2 cellular contexts compared by ENCODE assay signal in the genomic region with DNA sequence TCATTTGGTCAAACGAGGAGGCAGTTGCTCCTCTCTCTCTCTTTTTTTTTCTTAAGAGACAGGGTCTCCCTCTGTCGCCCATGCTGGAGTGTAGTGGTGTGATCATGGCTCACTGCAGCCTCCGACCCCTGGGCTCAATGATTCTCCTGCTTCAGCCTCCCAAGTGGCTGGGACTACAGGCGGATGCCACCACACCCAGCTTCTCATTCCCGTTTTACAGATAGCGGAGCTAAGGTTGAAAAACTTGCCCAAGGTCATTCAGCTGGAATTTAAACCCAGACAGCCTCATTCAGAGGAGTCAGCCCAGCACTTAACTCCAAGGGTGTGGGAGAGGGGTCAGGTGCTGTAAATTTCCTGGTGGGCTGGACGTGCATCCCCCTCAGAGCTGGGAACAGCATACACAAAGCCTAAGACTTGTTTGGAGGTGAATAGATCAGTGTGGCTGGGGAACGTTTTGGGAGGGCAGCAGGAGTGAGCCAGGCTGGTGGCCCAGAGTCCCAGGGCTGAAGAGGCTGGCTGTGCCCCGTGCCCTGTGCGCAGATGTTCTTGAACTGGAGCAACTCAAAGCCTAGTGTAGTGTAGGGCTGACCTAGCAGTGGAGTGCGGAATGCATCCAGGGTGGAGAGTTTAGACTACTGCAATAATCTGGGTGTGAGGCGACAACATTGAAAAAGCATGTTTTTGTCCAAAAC.
TF ChIP-seq lines count a peak whose summit lies in the region.

No MANE protein-coding gene starts in this region.

TF ChIP-seq in liver, 16 proteins besides CTCF, POLR2A, EP300 and RAD21:
- no peak for TF ChIP-seq TAF1 (conservative IDR thresholded peaks at IDR 0.05)
- TF ChIP-seq, protein P1, sequence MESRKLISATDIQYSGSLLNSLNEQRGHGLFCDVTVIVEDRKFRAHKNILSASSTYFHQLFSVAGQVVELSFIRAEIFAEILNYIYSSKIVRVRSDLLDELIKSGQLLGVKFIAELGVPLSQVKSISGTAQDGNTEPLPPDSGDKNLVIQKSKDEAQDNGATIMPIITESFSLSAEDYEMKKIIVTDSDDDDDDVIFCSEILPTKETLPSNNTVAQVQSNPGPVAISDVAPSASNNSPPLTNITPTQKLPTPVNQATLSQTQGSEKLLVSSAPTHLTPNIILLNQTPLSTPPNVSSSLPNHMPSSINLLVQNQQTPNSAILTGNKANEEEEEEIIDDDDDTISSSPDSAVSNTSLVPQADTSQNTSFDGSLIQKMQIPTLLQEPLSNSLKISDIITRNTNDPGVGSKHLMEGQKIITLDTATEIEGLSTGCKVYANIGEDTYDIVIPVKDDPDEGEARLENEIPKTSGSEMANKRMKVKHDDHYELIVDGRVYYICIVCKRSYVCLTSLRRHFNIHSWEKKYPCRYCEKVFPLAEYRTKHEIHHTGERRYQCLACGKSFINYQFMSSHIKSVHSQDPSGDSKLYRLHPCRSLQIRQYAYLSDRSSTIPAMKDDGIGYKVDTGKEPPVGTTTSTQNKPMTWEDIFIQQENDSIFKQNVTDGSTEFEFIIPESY (IDR thresholded peaks at IDR 0.05) = no peak
- TF ChIP-seq, protein P2, sequence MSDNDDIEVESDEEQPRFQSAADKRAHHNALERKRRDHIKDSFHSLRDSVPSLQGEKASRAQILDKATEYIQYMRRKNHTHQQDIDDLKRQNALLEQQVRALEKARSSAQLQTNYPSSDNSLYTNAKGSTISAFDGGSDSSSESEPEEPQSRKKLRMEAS (IDR thresholded peaks at IDR 0.05) = no peak
- no peak for TF ChIP-seq HNF4A (conservative IDR thresholded peaks at IDR 0.05)

TF ChIP-seq in HepG2, 621 proteins besides CTCF, POLR2A, EP300 and RAD21:
- TF ChIP-seq GTF3A (CRISPR knock-in tag; conservative IDR thresholded peaks at IDR 0.05) (no peak), ZBTB44 (CRISPR knock-in tag; IDR thresholded peaks at IDR 0.05) (no peak), SIX1 (CRISPR knock-in tag; IDR thresholded peaks at IDR 0.05; ENCODE audit: borderline replicate concordance) (no peak), MXD3 (CRISPR knock-in tag; IDR thresholded peaks at IDR 0.05) (no peak), ZSCAN20 (CRISPR knock-in tag; IDR thresholded peaks at IDR 0.05; ENCODE audit: borderline replicate concordance) (no peak), LCORL (IDR thresholded peaks at IDR 0.05) (no peak), LCORL (CRISPR knock-in tag; IDR thresholded peaks at IDR 0.05) (no peak), PRMT3 (CRISPR knock-in tag; IDR thresholded peaks at IDR 0.05; ENCODE audit: borderline replicate concordance, low read depth) (no peak), ZSCAN22 (CRISPR knock-in tag; IDR thresholded peaks at IDR 0.05) (no peak), BRCA1 (CRISPR knock-in tag; IDR thresholded peaks at IDR 0.05) (no peak), ZFP36L1 (CRISPR knock-in tag; IDR thresholded peaks at IDR 0.05) (no peak), SRSF1 (optimal IDR thresholded peaks at IDR 0.05; ENCODE audit: low read depth, low read length) (no peak), SATB2 (CRISPR knock-in tag; IDR thresholded peaks at IDR 0.05) (no peak), NPAS2 (CRISPR knock-in tag; IDR thresholded peaks at IDR 0.05; ENCODE audit: borderline replicate concordance) (no peak), ZBTB3 (CRISPR knock-in tag; IDR thresholded peaks at IDR 0.05; ENCODE audit: borderline replicate concordance, low read depth) (no peak)
- TF ChIP-seq, protein P3, sequence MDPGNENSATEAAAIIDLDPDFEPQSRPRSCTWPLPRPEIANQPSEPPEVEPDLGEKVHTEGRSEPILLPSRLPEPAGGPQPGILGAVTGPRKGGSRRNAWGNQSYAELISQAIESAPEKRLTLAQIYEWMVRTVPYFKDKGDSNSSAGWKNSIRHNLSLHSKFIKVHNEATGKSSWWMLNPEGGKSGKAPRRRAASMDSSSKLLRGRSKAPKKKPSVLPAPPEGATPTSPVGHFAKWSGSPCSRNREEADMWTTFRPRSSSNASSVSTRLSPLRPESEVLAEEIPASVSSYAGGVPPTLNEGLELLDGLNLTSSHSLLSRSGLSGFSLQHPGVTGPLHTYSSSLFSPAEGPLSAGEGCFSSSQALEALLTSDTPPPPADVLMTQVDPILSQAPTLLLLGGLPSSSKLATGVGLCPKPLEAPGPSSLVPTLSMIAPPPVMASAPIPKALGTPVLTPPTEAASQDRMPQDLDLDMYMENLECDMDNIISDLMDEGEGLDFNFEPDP (CRISPR knock-in tag; conservative IDR thresholded peaks at IDR 0.05) = no peak
TF ChIP-seq in HepG2: peak in this region for 0.
